ENCODE assay signal across 2 cellular contexts in the genomic region with DNA sequence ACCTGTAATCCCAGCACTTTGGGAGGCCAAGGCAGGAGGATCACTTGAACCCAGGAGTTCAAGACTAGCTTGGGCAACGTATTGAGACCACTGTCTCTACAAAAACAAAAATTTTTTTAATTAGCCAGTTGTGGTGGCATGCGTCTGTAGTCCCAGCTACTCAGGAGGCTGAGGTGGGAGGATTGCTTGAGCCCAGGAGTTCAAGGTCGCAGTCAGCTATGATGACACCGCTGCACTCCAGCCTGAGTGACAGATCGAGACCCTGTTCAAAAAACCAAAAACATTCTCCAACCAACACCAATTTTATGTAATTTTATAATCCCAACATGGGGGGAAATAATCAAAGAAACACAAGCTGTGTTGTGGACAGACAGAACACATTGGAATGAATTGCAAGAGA.
TF ChIP-seq lines count a peak whose summit lies in the region.

No MANE protein-coding gene starts in this region.

TF ChIP-seq in HepG2, 621 proteins besides CTCF, POLR2A, EP300 and RAD21:
- no peak for TF ChIP-seq MATR3 (CRISPR knock-in tag; IDR thresholded peaks at IDR 0.05)
- TF ChIP-seq, protein P1, sequence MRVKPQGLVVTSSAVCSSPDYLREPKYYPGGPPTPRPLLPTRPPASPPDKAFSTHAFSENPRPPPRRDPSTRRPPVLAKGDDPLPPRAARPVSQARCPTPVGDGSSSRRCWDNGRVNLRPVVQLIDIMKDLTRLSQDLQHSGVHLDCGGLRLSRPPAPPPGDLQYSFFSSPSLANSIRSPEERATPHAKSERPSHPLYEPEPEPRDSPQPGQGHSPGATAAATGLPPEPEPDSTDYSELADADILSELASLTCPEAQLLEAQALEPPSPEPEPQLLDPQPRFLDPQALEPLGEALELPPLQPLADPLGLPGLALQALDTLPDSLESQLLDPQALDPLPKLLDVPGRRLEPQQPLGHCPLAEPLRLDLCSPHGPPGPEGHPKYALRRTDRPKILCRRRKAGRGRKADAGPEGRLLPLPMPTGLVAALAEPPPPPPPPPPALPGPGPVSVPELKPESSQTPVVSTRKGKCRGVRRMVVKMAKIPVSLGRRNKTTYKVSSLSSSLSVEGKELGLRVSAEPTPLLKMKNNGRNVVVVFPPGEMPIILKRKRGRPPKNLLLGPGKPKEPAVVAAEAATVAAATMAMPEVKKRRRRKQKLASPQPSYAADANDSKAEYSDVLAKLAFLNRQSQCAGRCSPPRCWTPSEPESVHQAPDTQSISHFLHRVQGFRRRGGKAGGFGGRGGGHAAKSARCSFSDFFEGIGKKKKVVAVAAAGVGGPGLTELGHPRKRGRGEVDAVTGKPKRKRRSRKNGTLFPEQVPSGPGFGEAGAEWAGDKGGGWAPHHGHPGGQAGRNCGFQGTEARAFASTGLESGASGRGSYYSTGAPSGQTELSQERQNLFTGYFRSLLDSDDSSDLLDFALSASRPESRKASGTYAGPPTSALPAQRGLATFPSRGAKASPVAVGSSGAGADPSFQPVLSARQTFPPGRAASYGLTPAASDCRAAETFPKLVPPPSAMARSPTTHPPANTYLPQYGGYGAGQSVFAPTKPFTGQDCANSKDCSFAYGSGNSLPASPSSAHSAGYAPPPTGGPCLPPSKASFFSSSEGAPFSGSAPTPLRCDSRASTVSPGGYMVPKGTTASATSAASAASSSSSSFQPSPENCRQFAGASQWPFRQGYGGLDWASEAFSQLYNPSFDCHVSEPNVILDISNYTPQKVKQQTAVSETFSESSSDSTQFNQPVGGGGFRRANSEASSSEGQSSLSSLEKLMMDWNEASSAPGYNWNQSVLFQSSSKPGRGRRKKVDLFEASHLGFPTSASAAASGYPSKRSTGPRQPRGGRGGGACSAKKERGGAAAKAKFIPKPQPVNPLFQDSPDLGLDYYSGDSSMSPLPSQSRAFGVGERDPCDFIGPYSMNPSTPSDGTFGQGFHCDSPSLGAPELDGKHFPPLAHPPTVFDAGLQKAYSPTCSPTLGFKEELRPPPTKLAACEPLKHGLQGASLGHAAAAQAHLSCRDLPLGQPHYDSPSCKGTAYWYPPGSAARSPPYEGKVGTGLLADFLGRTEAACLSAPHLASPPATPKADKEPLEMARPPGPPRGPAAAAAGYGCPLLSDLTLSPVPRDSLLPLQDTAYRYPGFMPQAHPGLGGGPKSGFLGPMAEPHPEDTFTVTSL (CRISPR knock-in tag; IDR thresholded peaks at IDR 0.05; ENCODE audit: borderline replicate concordance), result peak; percentile 56; the same call in 1 of the 2 replicates
- TF ChIP-seq HDAC1 (CRISPR knock-in tag; IDR thresholded peaks at IDR 0.05), result 0 out of 2 replicates have a peak, but pooled peaks have one; percentile 26
- 0 out of 2 replicates have a peak, but pooled peaks have one; percentile 13 for TF ChIP-seq CEBPB (IDR thresholded peaks at IDR 0.05; ENCODE audit: borderline replicate concordance, low read depth, low read length)
- TF ChIP-seq, protein P2, sequence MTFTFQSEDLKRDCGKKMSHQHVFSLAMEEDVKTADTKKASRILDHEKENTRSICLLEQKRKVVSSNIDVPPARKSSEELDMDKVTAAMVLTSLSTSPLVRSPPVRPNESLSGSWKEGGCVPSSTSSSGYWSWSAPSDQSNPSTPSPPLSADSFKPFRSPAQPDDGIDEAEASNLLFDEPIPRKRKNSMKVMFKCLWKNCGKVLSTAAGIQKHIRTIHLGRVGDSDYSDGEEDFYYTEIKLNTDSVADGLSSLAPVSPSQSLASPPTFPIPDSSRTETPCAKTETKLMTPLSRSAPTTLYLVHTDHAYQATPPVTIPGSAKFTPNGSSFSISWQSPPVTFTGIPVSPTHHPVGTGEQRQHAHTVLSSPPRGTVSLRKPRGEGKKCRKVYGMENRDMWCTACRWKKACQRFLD (CRISPR knock-in tag; IDR thresholded peaks at IDR 0.05; ENCODE audit: borderline replicate concordance), result no peak
- TF ChIP-seq HNF4A (CRISPR knock-in tag; IDR thresholded peaks at IDR 0.05), result peak; percentile 55
- TF ChIP-seq RFX3 (CRISPR knock-in tag; IDR thresholded peaks at IDR 0.05), result no peak
- 0 out of 2 replicates have a peak, but pooled peaks have one; percentile 18 for TF ChIP-seq KDM1A (CRISPR knock-in tag; IDR thresholded peaks at IDR 0.05)
- TF ChIP-seq, protein P3, sequence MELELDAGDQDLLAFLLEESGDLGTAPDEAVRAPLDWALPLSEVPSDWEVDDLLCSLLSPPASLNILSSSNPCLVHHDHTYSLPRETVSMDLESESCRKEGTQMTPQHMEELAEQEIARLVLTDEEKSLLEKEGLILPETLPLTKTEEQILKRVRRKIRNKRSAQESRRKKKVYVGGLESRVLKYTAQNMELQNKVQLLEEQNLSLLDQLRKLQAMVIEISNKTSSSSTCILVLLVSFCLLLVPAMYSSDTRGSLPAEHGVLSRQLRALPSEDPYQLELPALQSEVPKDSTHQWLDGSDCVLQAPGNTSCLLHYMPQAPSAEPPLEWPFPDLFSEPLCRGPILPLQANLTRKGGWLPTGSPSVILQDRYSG (CRISPR knock-in tag; IDR thresholded peaks at IDR 0.05), result no peak
- TF ChIP-seq SMAD9 (CRISPR knock-in tag; IDR thresholded peaks at IDR 0.05), result no peak
- no peak for TF ChIP-seq RELA (CRISPR knock-in tag; IDR thresholded peaks at IDR 0.05)
- TF ChIP-seq, protein P4, sequence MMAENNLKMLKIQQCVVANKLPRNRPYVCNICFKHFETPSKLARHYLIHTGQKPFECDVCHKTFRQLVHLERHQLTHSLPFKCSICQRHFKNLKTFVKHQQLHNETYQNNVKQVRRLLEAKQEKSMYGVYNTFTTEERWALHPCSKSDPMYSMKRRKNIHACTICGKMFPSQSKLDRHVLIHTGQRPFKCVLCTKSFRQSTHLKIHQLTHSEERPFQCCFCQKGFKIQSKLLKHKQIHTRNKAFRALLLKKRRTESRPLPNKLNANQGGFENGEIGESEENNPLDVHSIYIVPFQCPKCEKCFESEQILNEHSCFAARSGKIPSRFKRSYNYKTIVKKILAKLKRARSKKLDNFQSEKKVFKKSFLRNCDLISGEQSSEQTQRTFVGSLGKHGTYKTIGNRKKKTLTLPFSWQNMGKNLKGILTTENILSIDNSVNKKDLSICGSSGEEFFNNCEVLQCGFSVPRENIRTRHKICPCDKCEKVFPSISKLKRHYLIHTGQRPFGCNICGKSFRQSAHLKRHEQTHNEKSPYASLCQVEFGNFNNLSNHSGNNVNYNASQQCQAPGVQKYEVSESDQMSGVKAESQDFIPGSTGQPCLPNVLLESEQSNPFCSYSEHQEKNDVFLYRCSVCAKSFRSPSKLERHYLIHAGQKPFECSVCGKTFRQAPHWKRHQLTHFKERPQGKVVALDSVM (CRISPR knock-in tag; IDR thresholded peaks at IDR 0.05), result peak; percentile 95
- TF ChIP-seq TBX3 (IDR thresholded peaks at IDR 0.05; ENCODE audit: borderline replicate concordance), result no peak
- no peak for TF ChIP-seq SRY (CRISPR knock-in tag; IDR thresholded peaks at IDR 0.05)
- TF ChIP-seq ZNF292 (CRISPR knock-in tag; IDR thresholded peaks at IDR 0.05; ENCODE audit: borderline replicate concordance, low read depth), result 0 out of 2 replicates have a peak, but pooled peaks have one; percentile 58
- TF ChIP-seq ZMYM3 (CRISPR knock-in tag; IDR thresholded peaks at IDR 0.05), result peak; percentile 49; the same call in 1 of the 2 replicates

TF ChIP-seq in IMR-90, 13 proteins besides CTCF, POLR2A, EP300 and RAD21:
- TF ChIP-seq CHD1 (IDR thresholded peaks at IDR 0.05; ENCODE audit: low read depth, low read length) (no peak), CEBPB (IDR thresholded peaks at IDR 0.05; ENCODE audit: low read depth, low read length) (no peak), MAFK (IDR thresholded peaks at IDR 0.05; ENCODE audit: low read depth, low read length) (no peak)
